8 cellular contexts compared by ENCODE assay signal in the genomic region with DNA sequence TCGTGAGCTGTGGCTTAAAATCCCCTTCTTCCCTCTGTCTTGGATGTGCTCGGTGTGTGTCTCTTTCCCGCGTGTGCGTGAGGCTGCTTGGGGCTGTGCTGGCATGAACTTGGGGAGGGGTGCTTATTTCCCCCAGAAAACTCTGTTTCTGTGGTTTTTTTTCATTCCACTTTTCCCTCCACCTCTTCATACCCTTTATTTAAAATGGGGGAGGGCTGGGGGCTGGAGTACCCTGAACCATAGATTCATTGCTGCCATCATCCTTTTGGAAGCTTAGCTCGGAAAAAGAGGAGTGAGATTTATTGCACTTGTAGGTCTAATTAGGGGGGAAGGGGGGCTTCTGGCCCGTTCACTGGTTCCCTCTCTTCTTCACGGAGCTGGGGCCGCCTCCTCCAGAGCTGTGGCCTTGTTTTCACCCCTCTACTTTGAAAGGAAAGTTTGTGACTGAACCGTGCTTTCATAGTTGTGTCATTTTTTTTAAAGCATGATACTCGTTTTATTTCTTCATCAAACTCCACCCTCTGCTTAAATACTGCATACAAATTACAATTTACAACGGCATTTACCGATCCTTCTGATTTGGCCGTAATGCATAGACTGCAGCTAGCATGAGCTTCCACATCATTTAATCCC. TPM values are rescaled to one million over a fixed set of nuclear protein-coding genes. Genes with fewer than 3 reads are reported as not detected.
DNase-seq lines count a peak whose midpoint lies in the region; ATAC-seq and TF ChIP-seq lines count a peak whose summit lies in the region.

No MANE protein-coding gene starts in this region.

- H3K27me3 ChIP-seq in Peyer's patch (peaks cover 0 to 20% of the 10 kb centered on the region in 2 donors), esophagus muscularis mucosa (peaks cover 0 to 26% (median 7%) of the 10 kb centered on the region in 4 donors), rectal smooth muscle tissue (ENCODE audit: control insufficient read depth, insufficient read depth, low read length) (peaks cover 28% of the 10 kb centered on the region)

- peaks cover 0 to 26% (median 6%) of the 10 kb centered on the region in 4 donors for H3K4me1 ChIP-seq in Peyer's patch
- H3K4me1 ChIP-seq in esophagus muscularis mucosa, result peaks cover 25 to 73% (median 62%) of the 10 kb centered on the region in 4 donors
- peaks cover 4% of the 10 kb centered on the region for H3K4me1 ChIP-seq in rectal smooth muscle tissue (ENCODE audit: control insufficient read depth, insufficient read depth, low read length)

- peak overlapping the region in 3 of 4 donors; percentile 33 to 67 (median 59) for H3K4me3 ChIP-seq in Peyer's patch
- peak overlapping the region; percentile 71 to 87 (median 76) for H3K4me3 ChIP-seq in esophagus muscularis mucosa
- peak overlapping the region; percentile 51 for H3K4me3 ChIP-seq in rectal smooth muscle tissue (ENCODE audit: low read length)

- no peaks in the 10 kb centered on the region for H3K9me3 ChIP-seq in Peyer's patch
- H3K9me3 ChIP-seq in esophagus muscularis mucosa, result no peaks in the 10 kb centered on the region

- TF ChIP-seq CTCF in Peyer's patch (IDR thresholded peaks at IDR 0.05) (no peak), esophagus muscularis mucosa (IDR thresholded peaks at IDR 0.05) (no peak)

- H3K27ac ChIP-seq in Peyer's patch (no peak overlapping the region), esophagus muscularis mucosa (replicated peaks in 1 of 4) (peak overlapping the region; percentile 77 to 95 (median 91)), rectal smooth muscle tissue (ENCODE audit: low read depth, low read length) (no peak overlapping the region)

- WGBS in esophagus muscularis mucosa, result 9% methylated on average over 14 of the region's 14 CpGs

- no peak overlapping the region for H3K9ac ChIP-seq in rectal smooth muscle tissue (ENCODE audit: low read length)

- DNase-seq in ELR (ENCODE audit: low read depth) (peak; percentile 44), Peyer's patch (no peak), esophagus muscularis mucosa (ENCODE audit: extremely low spot score) (peak; percentile 78), NCI-H1048 (lab: John Stamatoyannopoulos, UW) (no peak)

- TF ChIP-seq POLR2A in Peyer's patch (IDR thresholded peaks at IDR 0.05), result no peak
- no peak for TF ChIP-seq POLR2A in esophagus muscularis mucosa (IDR thresholded peaks at IDR 0.05; ENCODE audit: low read depth)

- intact Hi-C loops in esophagus muscularis mucosa (cut with DNase I), result loop anchor here (10.0 kb wide), 1 partner anchor 329 kb away; no protein-coding TSS in a partner anchor

- H3K36me3 ChIP-seq in Peyer's patch (no peaks in the 10 kb centered on the region), esophagus muscularis mucosa (peaks cover 0 to 5% (median 0%) of the 10 kb centered on the region in 4 donors), rectal smooth muscle tissue (ENCODE audit: control insufficient read depth, insufficient read depth, low read length) (no peaks in the 10 kb centered on the region)

- no peak for TF ChIP-seq EP300 in esophagus muscularis mucosa (IDR thresholded peaks at IDR 0.05)

- ATAC-seq in HG02610 (IDR thresholded peaks at IDR 0.05; ENCODE audit: unreplicated experiment), result no peak
- no peak for ATAC-seq in HG03159 (IDR thresholded peaks at IDR 0.05; ENCODE audit: unreplicated experiment)
- no peak for ATAC-seq in GM19467 (IDR thresholded peaks at IDR 0.05; ENCODE audit: unreplicated experiment)

RNA-seq across cellular contexts. Expression of gene NR2F1, which starts 2.8 kb away (rescaled TPM):
- total RNA-seq in Peyer's patch, result 10 to 100 TPM in 1 of 4 donors, 1 to 10 TPM in 3; 2.1 to 28.1 (median 7.0) TPM
- 10 to 100 TPM; 17.4 to 43.8 (median 40.6) TPM for total RNA-seq in esophagus muscularis mucosa

RNA-seq across cellular contexts. Expression of gene NR2F1-AS1, which starts 4.8 kb away (rescaled TPM):
- total RNA-seq in Peyer's patch (1 to 10 TPM in 3 of 4 donors, under 1 TPM in 1; 0.35 to 9.1 (median 3.2) TPM), esophagus muscularis mucosa (10 to 100 TPM in 1 of 4 donors, 1 to 10 TPM in 3; 8.6 to 22.8 (median 9.5) TPM)

Comparison
In these comparisons a context has a peak if more than half of its experiments do, and no peak if none do; other contexts are left out.
1. DNase-seq: peak in ELR (single experiment) and esophagus muscularis mucosa (single experiment); none in Peyer's patch (0 of 3) and NCI-H1048 (single experiment).
2. H3K27ac ChIP-seq: peak in esophagus muscularis mucosa (4 of 4); none in Peyer's patch (0 of 4) and rectal smooth muscle tissue (single experiment).
3. Peak in every context shown above with its lines, with median percentiles within 50 percentile points of each other: H3K4me3 ChIP-seq.